In the genomic region with DNA sequence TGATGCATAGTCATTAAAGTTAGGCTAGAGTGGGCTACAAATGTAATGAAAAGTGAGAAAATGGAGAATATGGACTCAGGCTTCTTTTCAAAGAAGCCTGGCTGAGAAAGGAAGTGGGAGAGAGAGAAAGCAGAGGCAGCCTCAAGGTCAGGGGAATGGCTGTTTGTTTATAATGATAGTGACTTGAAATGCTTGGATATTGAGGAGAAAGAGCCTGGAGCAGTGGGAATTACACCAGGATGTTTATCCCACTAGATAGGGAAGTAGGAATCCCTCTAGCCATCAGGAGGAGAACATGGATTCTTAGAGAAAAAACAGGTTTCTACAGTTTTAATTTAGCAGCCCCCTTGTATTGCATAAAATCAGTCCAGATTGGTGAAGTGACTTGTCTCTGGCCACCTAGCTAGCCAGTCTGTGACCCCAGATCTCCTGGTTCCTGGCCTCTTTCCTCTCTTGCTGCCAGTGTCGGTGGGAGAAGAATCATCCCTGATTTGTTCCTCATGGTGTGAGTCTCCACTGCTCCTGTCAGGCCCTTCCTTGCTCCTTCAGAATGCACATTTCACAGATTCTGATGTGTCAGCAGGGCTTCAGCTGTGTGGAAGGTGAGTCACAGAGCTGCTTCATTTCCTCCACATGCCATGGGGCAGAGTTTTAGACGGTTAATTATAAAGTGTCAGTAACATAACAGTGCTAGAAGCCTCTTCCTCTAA, we compare ENCODE assay signal across 12 cellular contexts. TPM values are rescaled to one million over a fixed set of nuclear protein-coding genes. Genes with fewer than 3 reads are reported as not detected.
DNase-seq lines count a peak whose midpoint lies in the region; ATAC-seq and TF ChIP-seq lines count a peak whose summit lies in the region.
"Had no signal": no experiment of that assay in that cellular context is flagged by ENCODE, and none has a peak within 500 bp of the region (broad histone marks: within the 10 kb centered on the region; RNA-seq: fewer than 3 reads in every experiment).

No MANE protein-coding gene starts in this region.

- intact Hi-C loops in left colon (cut with DNase I, micrococcal nuclease) = no loop called here

- TF ChIP-seq CTCF in cardiac fibroblast (IDR thresholded peaks at IDR 0.05; ENCODE audit: low read depth, low read length) (no peak), chondrocyte (IDR thresholded peaks at IDR 0.05) (no peak), osteocyte (IDR thresholded peaks at IDR 0.05) (no peak)

- H3K9me3 Mint-ChIP-seq in chondrocyte (ENCODE audit: low read depth) (peaks cover 27% of the 10 kb centered on the region), osteocyte (ENCODE audit: unreplicated experiment) (peaks cover 16% of the 10 kb centered on the region)

- peak; percentile 63 for DNase-seq in ACHN
- peak; percentile 83 for DNase-seq in HS-5 (ENCODE audit: low read depth)
- DNase-seq in cardiac fibroblast (ENCODE audit: low read depth in 2 of 2) = peak; percentile 49 to 84
- DNase-seq in left colon = no peak
- DNase-seq in ecto neural progenitor cell (ENCODE audit: low spot score) = no peak
- no peak for DNase-seq in chondrocyte (ENCODE audit: low spot score)
- DNase-seq in osteocyte (ENCODE audit: extremely low spot score, unreplicated experiment) = no peak
- DNase-seq: activated CD4-positive, alpha-beta T cell treated with anti-CD3 and anti-CD28 coated beads, Interleukin-2, amount 50 U/mL, for 48 hours; SIG-M5; stomach had no signal

- peak; percentile 15 for ATAC-seq in left colon
- ATAC-seq in GM18517 (IDR thresholded peaks at IDR 0.05; ENCODE audit: unreplicated experiment) = no peak

- H3K27ac Mint-ChIP-seq in chondrocyte (ENCODE audit: unreplicated experiment) = no peak overlapping the region
- no peak overlapping the region for H3K27ac Mint-ChIP-seq in osteocyte (ENCODE audit: unreplicated experiment)
- H3K27ac Mint-ChIP-seq: IgD-negative memory B cell had no signal

- H3K36me3 Mint-ChIP-seq in chondrocyte (ENCODE audit: low read depth) = peaks cover 12% of the 10 kb centered on the region
- peaks cover 14% of the 10 kb centered on the region for H3K36me3 Mint-ChIP-seq in osteocyte (ENCODE audit: unreplicated experiment)
- H3K36me3 Mint-ChIP-seq: IgD-negative memory B cell had no signal

- in situ Hi-C loops in ACHN (cut with HindIII; ENCODE audit: low pct_ligation_motif_present, low pct_unique_long_range_greater_than_20kb, low sequenced_read_pairs) = no loop called here

- H3K4me3 Mint-ChIP-seq in chondrocyte (ENCODE audit: unreplicated experiment) = no peak overlapping the region
- no peak overlapping the region for H3K4me3 Mint-ChIP-seq in osteocyte (ENCODE audit: unreplicated experiment)
- H3K4me3 Mint-ChIP-seq: IgD-negative memory B cell had no signal

- no peaks in the 10 kb centered on the region for H3K4me1 Mint-ChIP-seq in chondrocyte (ENCODE audit: low read depth)
- no peaks in the 10 kb centered on the region for H3K4me1 Mint-ChIP-seq in osteocyte (ENCODE audit: unreplicated experiment)
- H3K4me1 Mint-ChIP-seq: IgD-negative memory B cell had no signal

- H3K27me3 Mint-ChIP-seq in chondrocyte (ENCODE audit: low read depth) = no peaks in the 10 kb centered on the region
- no peaks in the 10 kb centered on the region for H3K27me3 Mint-ChIP-seq in osteocyte (ENCODE audit: unreplicated experiment)
- H3K27me3 Mint-ChIP-seq: IgD-negative memory B cell had no signal

- no peak overlapping the region for H3K4me3 ChIP-seq in cardiac fibroblast (replicated peaks in 1 of 2; ENCODE audit: low read depth in 2 of 2, low read length in 2 of 2)
- H3K4me3 ChIP-seq: stomach had no signal

RNA-seq across cellular contexts. Expression of a gene that starts 32.9 kb away (rescaled TPM):
- 10 to 100 TPM; 34.4 to 52.6 TPM for total RNA-seq in left colon
- total RNA-seq in chondrocyte = 4.9 to 6.4 TPM (median 5.4 TPM) in 3 replicates
- total RNA-seq in osteocyte = 11.9 and 12.1 TPM in 2 replicates

Comparison
In these comparisons a context has a peak if more than half of its experiments do, and no peak if none do; other contexts are left out.
1. DNase-seq: peak in ACHN (single experiment), HS-5 (single experiment) and cardiac fibroblast (2 of 2); none in left colon (0 of 2), ecto neural progenitor cell (single experiment), chondrocyte (single experiment) and osteocyte (single experiment).